8 cellular contexts compared by ENCODE assay signal in the genomic region with DNA sequence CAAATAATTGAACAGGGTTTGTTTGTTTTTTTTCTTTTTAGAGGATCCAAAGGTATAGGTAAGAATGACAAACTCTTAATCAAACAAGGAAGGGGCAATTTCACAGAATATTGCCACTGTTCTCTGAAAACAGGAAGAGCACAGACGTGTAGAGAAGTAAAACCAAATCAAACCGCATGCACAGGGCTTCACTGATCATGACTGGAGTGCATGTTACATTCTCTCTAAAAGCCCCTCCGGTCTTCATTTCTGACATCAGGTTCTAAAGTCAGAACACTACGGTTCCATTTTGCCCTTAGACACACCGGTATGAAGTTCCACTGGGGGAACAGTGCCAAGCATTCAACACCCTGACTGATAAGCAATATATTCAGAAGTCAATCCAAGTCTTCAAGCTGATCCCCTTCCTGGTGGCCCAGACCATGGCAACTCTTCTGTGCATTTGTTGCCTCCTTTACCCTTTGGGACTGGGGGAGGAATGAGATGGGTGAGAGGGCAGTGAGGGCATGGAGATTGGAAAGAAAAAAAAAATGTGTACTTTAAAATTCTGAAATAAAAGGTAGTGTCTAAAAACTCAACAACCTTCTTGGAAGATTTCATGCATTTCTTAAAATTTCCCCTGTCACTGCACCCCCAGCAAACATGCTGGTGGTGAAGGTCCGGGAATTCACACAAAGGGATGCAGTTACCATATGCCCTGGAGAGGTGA. TPM values are rescaled to one million over a fixed set of nuclear protein-coding genes. Genes with fewer than 3 reads are reported as not detected.
DNase-seq lines count a peak whose midpoint lies in the region; ATAC-seq and TF ChIP-seq lines count a peak whose summit lies in the region.

No MANE protein-coding gene starts in this region.

- no peaks in the 10 kb centered on the region for H3K9me3 ChIP-seq in KOPT-K1 (ENCODE audit: insufficient read depth, low read length, poor library complexity, severe bottlenecking)
- H3K9me3 ChIP-seq in hepatocyte (ENCODE audit: low read depth) = no peaks in the 10 kb centered on the region

- intact Hi-C loops in activated T-helper 1 cell treated with anti-CD3 and anti-CD28 coated beads, Interleukin-12 subunit alpha, Interleukin-12 subunit beta, Interleukin-2, Interleukin-4 antibody, amounts not matched to agents 30 ng/mL and 10 ng/mL and 1 ng/mL, durations not matched to agents 14 hours and 24 hours and 36 hours (cut with micrococcal nuclease) = loop anchor here (1.0 to 5.0 kb wide), 5 partner anchors 75 to 1412 kb away; partner anchors contain the start of genes C17orf67, DGKE and SMIM36

- H3K27ac Mint-ChIP-seq in activated T-helper 1 cell treated with anti-CD3 and anti-CD28 coated beads, Interleukin-12 subunit alpha, Interleukin-12 subunit beta, Interleukin-2, Interleukin-4 antibody, amounts not matched to agents 30 ng/mL and 10 ng/mL and 1 ng/mL, durations not matched to agents 14 hours and 24 hours and 36 hours = peak overlapping the region; percentile 93

- H3K4me1 ChIP-seq in hepatocyte (ENCODE audit: insufficient read depth) = peaks cover 4% of the 10 kb centered on the region

- H3K4me3 Mint-ChIP-seq in activated T-helper 1 cell treated with anti-CD3 and anti-CD28 coated beads, Interleukin-12 subunit alpha, Interleukin-12 subunit beta, Interleukin-2, Interleukin-4 antibody, amounts not matched to agents 30 ng/mL and 10 ng/mL and 1 ng/mL, durations not matched to agents 14 hours and 24 hours and 36 hours = peak overlapping the region; percentile 93

- peak overlapping the region; percentile 80 for H2AFZ ChIP-seq in hepatocyte

- no peaks in the 10 kb centered on the region for H3K27me3 ChIP-seq in hepatocyte

- H4K20me1 ChIP-seq in hepatocyte (ENCODE audit: insufficient read depth, poor library complexity, severe bottlenecking) = no peaks in the 10 kb centered on the region

- H3K4me1 Mint-ChIP-seq in activated T-helper 1 cell treated with anti-CD3 and anti-CD28 coated beads, Interleukin-12 subunit alpha, Interleukin-12 subunit beta, Interleukin-2, Interleukin-4 antibody, amounts not matched to agents 30 ng/mL and 10 ng/mL and 1 ng/mL, durations not matched to agents 14 hours and 24 hours and 36 hours (ENCODE audit: low read depth) = peaks cover 58% of the 10 kb centered on the region

- TF ChIP-seq CTCF in C4-2B (conservative IDR thresholded peaks at IDR 0.05) (no peak), hepatocyte (IDR thresholded peaks at IDR 0.05; ENCODE audit: poor library complexity) (no peak)

- H3K4me2 ChIP-seq in hepatocyte = peak overlapping the region; percentile 98

- no peaks in the 10 kb centered on the region for H3K9me3 Mint-ChIP-seq in activated T-helper 1 cell treated with anti-CD3 and anti-CD28 coated beads, Interleukin-12 subunit alpha, Interleukin-12 subunit beta, Interleukin-2, Interleukin-4 antibody, amounts not matched to agents 30 ng/mL and 10 ng/mL and 1 ng/mL, durations not matched to agents 14 hours and 24 hours and 36 hours

- peak; percentile 42 for DNase-seq in activated T-helper 1 cell treated with anti-CD3 and anti-CD28 coated beads, Interleukin-12 subunit alpha, Interleukin-12 subunit beta, Interleukin-2, Interleukin-4 antibody, amounts not matched to agents 30 ng/mL and 10 ng/mL and 1 ng/mL, durations not matched to agents 14 hours and 24 hours and 36 hours (ENCODE audit: low spot score)
- DNase-seq in hepatocyte (ENCODE audit: low spot score) = no peak
- DNase-seq in stimulated activated CD8-positive, alpha-beta memory T cell treated with anti-CD3 and anti-CD28 coated beads, Interleukin-4, amount 100 ng/mL, for 48 hours = peak; percentile 29
- no peak for DNase-seq in kidney glomerular epithelial cell (lab: John Stamatoyannopoulos, UW)
- no peak for DNase-seq in ecto neural progenitor cell (ENCODE audit: low spot score)

- peaks cover 59% of the 10 kb centered on the region for H3K79me2 ChIP-seq in hepatocyte

- H3K36me3 Mint-ChIP-seq in activated T-helper 1 cell treated with anti-CD3 and anti-CD28 coated beads, Interleukin-12 subunit alpha, Interleukin-12 subunit beta, Interleukin-2, Interleukin-4 antibody, amounts not matched to agents 30 ng/mL and 10 ng/mL and 1 ng/mL, durations not matched to agents 14 hours and 24 hours and 36 hours (ENCODE audit: low read depth) = peaks cover 17% of the 10 kb centered on the region

- WGBS in hepatocyte (ENCODE audit: low lambda C conversion rate, missing lambda C conversion rate) = 33% methylated on average over 6 of the region's 6 CpGs

- no peaks in the 10 kb centered on the region for H3K9me2 ChIP-seq in hepatocyte (replicated peaks; ENCODE audit: insufficient read depth)

- peak overlapping the region; percentile 76 for H3K27ac ChIP-seq in C4-2B
- H3K27ac ChIP-seq in KOPT-K1 (ENCODE audit: low read depth, low read length, poor library complexity, severe bottlenecking) = peak overlapping the region; percentile 99
- H3K27ac ChIP-seq in hepatocyte = peak overlapping the region; percentile 90

- peaks cover 16% of the 10 kb centered on the region for H3K27me3 Mint-ChIP-seq in activated T-helper 1 cell treated with anti-CD3 and anti-CD28 coated beads, Interleukin-12 subunit alpha, Interleukin-12 subunit beta, Interleukin-2, Interleukin-4 antibody, amounts not matched to agents 30 ng/mL and 10 ng/mL and 1 ng/mL, durations not matched to agents 14 hours and 24 hours and 36 hours (ENCODE audit: insufficient read depth)

- H3K36me3 ChIP-seq in KOPT-K1 (ENCODE audit: insufficient read depth, low read length) (peaks cover 29% of the 10 kb centered on the region), hepatocyte (replicated peaks; ENCODE audit: insufficient read depth, low read depth) (no peaks in the 10 kb centered on the region)

- H3K4me3 ChIP-seq in hepatocyte = peak overlapping the region; percentile 95

- ATAC-seq in GM19395 (IDR thresholded peaks at IDR 0.05; ENCODE audit: unreplicated experiment) = peak; percentile 48

RNA-seq across cellular contexts. Expression of gene MMD, which starts 1.4 kb away (rescaled TPM):
- 24.1 and 24.6 TPM in 2 replicates for total RNA-seq in activated T-helper 1 cell treated with anti-CD3 and anti-CD28 coated beads, Interleukin-12 subunit alpha, Interleukin-12 subunit beta, Interleukin-2, Interleukin-4 antibody, amounts not matched to agents 30 ng/mL and 10 ng/mL and 1 ng/mL, durations not matched to agents 14 hours and 24 hours and 36 hours
- total RNA-seq in hepatocyte = 29.5 and 34.7 TPM in 2 replicates
- 19.4 and 26.9 TPM in 2 replicates for polyA plus RNA-seq in hepatocyte

Comparison
In these comparisons a context has a peak if more than half of its experiments do, and no peak if none do; other contexts are left out.
1. DNase-seq: peak in activated T-helper 1 cell treated with anti-CD3 and anti-CD28 coated beads, Interleukin-12 subunit alpha, Interleukin-12 subunit beta, Interleukin-2, Interleukin-4 antibody, amounts not matched to agents 30 ng/mL and 10 ng/mL and 1 ng/mL, durations not matched to agents 14 hours and 24 hours and 36 hours (single experiment) and stimulated activated CD8-positive, alpha-beta memory T cell treated with anti-CD3 and anti-CD28 coated beads, Interleukin-4, amount 100 ng/mL, for 48 hours (single experiment); none in hepatocyte (single experiment), kidney glomerular epithelial cell (single experiment) and ecto neural progenitor cell (single experiment).
2. Peak in every context shown above with its lines, with median percentiles within 50 percentile points of each other: H3K27ac ChIP-seq.